ENCODE assay signal across 19 cellular contexts in genomic region chr9:93968451-93969327, GRCh38. TPM values are rescaled to one million over a fixed set of nuclear protein-coding genes. Genes with fewer than 3 reads are reported as not detected.
A peak's percentile ranks its signal among the peaks of the same experiment; 100 is the strongest.
DNase-seq lines count a peak whose midpoint lies in the region; ATAC-seq and TF ChIP-seq lines count a peak whose summit lies in the region.
"Had no signal": no experiment of that assay in that cellular context is flagged by ENCODE, and none has a peak within 500 bp of the region (broad histone marks: within the 10 kb centered on the region; RNA-seq: fewer than 3 reads in every experiment).

No MANE protein-coding gene starts in this region.

- intact Hi-C loops in mammary epithelial cell (cut with micrococcal nuclease): no loop called here

- peak; percentile 34 for DNase-seq in Caki2 (ENCODE audit: low read depth)
- DNase-seq in chondrocyte (ENCODE audit: low spot score): no peak
- DNase-seq in neuronal stem cell (ENCODE audit: low spot score): no peak
- no peak for DNase-seq in NCI-H1105 treated with DMSO at 0.1 percent for 48 hours (lab: John Stamatoyannopoulos, UW)
- no peak for DNase-seq in mammary epithelial cell
- DNase-seq in NCI-H2196 (lab: John Stamatoyannopoulos, UW; ENCODE audit: unreplicated experiment): no peak
- DNase-seq: activated CD4-positive, alpha-beta memory T cell treated with anti-CD3 and anti-CD28 coated beads, Interleukin-2, amount 10 ng/mL, durations not matched to agents 7 days and 5 days; dorsolateral prefrontal cortex; Karpas-422; NCI-H1436 treated with DMSO at 0.1 percent for 48 hours had no signal

- peaks cover 14% of the 10 kb centered on the region for H3K9me3 Mint-ChIP-seq in chondrocyte (ENCODE audit: low read depth)
- H3K9me3 Mint-ChIP-seq: activated T-helper 2 cell treated with anti-CD3 and anti-CD28 coated beads, Interferon-gamma antibody, Interleukin-2, Interleukin-4, amounts not matched to agents 10 μg/mL and 5 μg/mL and 100 μg/mL, durations not matched to agents 14 hours and 24 hours and 36 hours had no signal

- H3K36me3 Mint-ChIP-seq in chondrocyte (ENCODE audit: low read depth): peaks cover 10% of the 10 kb centered on the region
- H3K36me3 Mint-ChIP-seq: type B pancreatic cell had no signal

- peak overlapping the region; percentile 15 for H3K18ac ChIP-seq in neuronal stem cell (ENCODE audit: low read length)

- ATAC-seq in GM19023 (IDR thresholded peaks at IDR 0.05; ENCODE audit: unreplicated experiment): no peak
- ATAC-seq: SK-N-SH treated with all-trans-retinoic acid at 6 μM for 48 hours had no signal

- H2BK15ac ChIP-seq in neuronal stem cell (ENCODE audit: low read length): no peak overlapping the region

- no peak overlapping the region for H2BK12ac ChIP-seq in neuronal stem cell (ENCODE audit: low read length)

- no peak overlapping the region for H4K8ac ChIP-seq in neuronal stem cell (ENCODE audit: low read depth, low read length)

- H3K4me1 ChIP-seq in HEK293 (ENCODE audit: control insufficient read depth, insufficient read depth, low read length) (no peaks in the 10 kb centered on the region), neuronal stem cell (ENCODE audit: control insufficient read depth in 2 of 2, insufficient read depth in 1 of 2, low read depth in 1 of 2, low read length in 2 of 2) (no peaks in the 10 kb centered on the region), mammary epithelial cell (ENCODE audit: insufficient read depth, low read length) (no peaks in the 10 kb centered on the region)
- H3K4me1 ChIP-seq: ascending aorta had no signal

- H3K79me1 ChIP-seq in neuronal stem cell (ENCODE audit: low read depth, low read length): no peaks in the 10 kb centered on the region

- H2BK120ac ChIP-seq in neuronal stem cell (ENCODE audit: low read depth, low read length): no peak overlapping the region

- WGBS in neuronal stem cell (ENCODE audit: extremely low coverage in 2 of 2, insufficient read length in 2 of 2, insufficient replicate concordance in 1 of 2), 2 donors: no CpG with 5 or more reads among the region's 25 CpGs
- WGBS in mammary epithelial cell (ENCODE audit: low coverage, missing lambda C conversion rate): 88% methylated on average over 22 of the region's 25 CpGs

- H3K4ac ChIP-seq in neuronal stem cell (ENCODE audit: low read length): no peak overlapping the region

- POLR2A ChIA-PET in HEK293 (lab: Yijun Ruan, JAX): no interaction called here

- peak overlapping the region; percentile 71 for H2AK5ac ChIP-seq in neuronal stem cell (ENCODE audit: low read depth, low read length)

- CTCF ChIA-PET in HEK293 (lab: Yijun Ruan, JAX) (interaction anchor here (0.9 to 2.4 kb wide), 3 partner anchors 45 to 287 kb away, joined by 3 to 7 read pairs (median 6); no protein-coding TSS in a partner anchor), mammary epithelial cell (lab: Charles Lee; ENCODE audit: low non-redundant PET) (no interaction called here)

- H3K4me1 Mint-ChIP-seq in chondrocyte (ENCODE audit: low read depth): peaks cover 22% of the 10 kb centered on the region
- H3K4me1 Mint-ChIP-seq: activated CD4-positive, alpha-beta memory T cell treated with anti-CD3 and anti-CD28 coated beads, Interleukin-2, amount 10 ng/mL, durations not matched to agents 7 days and 5 days; nephron had no signal

- no peaks in the 10 kb centered on the region for H3K79me2 ChIP-seq in mammary epithelial cell (ENCODE audit: insufficient read depth, low read length)

- no peaks in the 10 kb centered on the region for H3K36me3 ChIP-seq in HEK293 (ENCODE audit: control insufficient read depth in 2 of 2, insufficient read depth in 1 of 2, low read length in 2 of 2)
- H3K36me3 ChIP-seq in neuronal stem cell (replicated peaks in 1 of 2; ENCODE audit: control insufficient read depth in 2 of 2, insufficient read depth in 2 of 2, low read length in 2 of 2): no peaks in the 10 kb centered on the region
- H3K36me3 ChIP-seq in mammary epithelial cell (ENCODE audit: insufficient read depth, low read length): no peaks in the 10 kb centered on the region
- H3K36me3 ChIP-seq: ascending aorta had no signal

- dilution Hi-C loops in mammary epithelial cell (cut with HindIII; ENCODE audit: low sequenced_read_pairs): no loop called here

- peak overlapping the region; percentile 81 for H3K23ac ChIP-seq in neuronal stem cell (ENCODE audit: low read depth, low read length, poor library complexity)

- H3K4me3 ChIP-seq in HEK293 (ENCODE audit: low read depth, low read length) (no peak overlapping the region), neuronal stem cell (ENCODE audit: low read length in 2 of 2) (no peak overlapping the region), mammary epithelial cell (replicated peaks in 1 of 3; ENCODE audit: insufficient read depth in 1 of 3, low read depth in 2 of 3, low read length in 3 of 3) (no peak overlapping the region)
- H3K4me3 ChIP-seq: ascending aorta, dorsolateral prefrontal cortex had no signal

- BruUV-seq in mammary epithelial cell (replicated peaks; lab: Mats Ljungman, UMichigan): no TSS peak

- H3K27ac ChIP-seq in HEK293 (ENCODE audit: extremely low read depth, low read depth, low read length) (no peak overlapping the region), neuronal stem cell (replicated peaks; ENCODE audit: low read length) (no peak overlapping the region), mammary epithelial cell (ENCODE audit: insufficient read depth, low read depth, low read length) (no peak overlapping the region)
- H3K27ac ChIP-seq: ascending aorta, dorsolateral prefrontal cortex had no signal

- H4K20me1 ChIP-seq in mammary epithelial cell (ENCODE audit: insufficient read depth, low read length): no peaks in the 10 kb centered on the region

- H3K27me3 ChIP-seq in neuronal stem cell (ENCODE audit: control insufficient read depth in 3 of 3, insufficient read depth in 3 of 3, low read depth in 1 of 3, low read length in 3 of 3) (peaks cover 0 to 19% (median 0%) of the 10 kb centered on the region in 3 experiments), mammary epithelial cell (ENCODE audit: insufficient read depth, low read length) (no peaks in the 10 kb centered on the region)
- H3K27me3 ChIP-seq: ascending aorta had no signal

- H3K4me2 ChIP-seq in neuronal stem cell (ENCODE audit: insufficient read depth, low read length, poor library complexity, severe bottlenecking) (no peak overlapping the region), mammary epithelial cell (ENCODE audit: insufficient read depth, low read depth, low read length) (no peak overlapping the region)

- no peaks in the 10 kb centered on the region for H3K27me3 Mint-ChIP-seq in chondrocyte (ENCODE audit: low read depth)

- H3K9ac ChIP-seq in neuronal stem cell (ENCODE audit: low read depth, low read length, poor library complexity): no peak overlapping the region
- H3K9ac ChIP-seq in mammary epithelial cell (ENCODE audit: insufficient read depth, low read length): no peak overlapping the region

- TF ChIP-seq CTCF in HEK293 (tag by site-specific recombination; IDR thresholded peaks at IDR 0.05): no peak
- peak; percentile 11 for TF ChIP-seq CTCF in chondrocyte (IDR thresholded peaks at IDR 0.05)
- TF ChIP-seq CTCF in mammary epithelial cell (conservative IDR thresholded peaks at IDR 0.05 in 1 of 2, IDR thresholded peaks at IDR 0.05 in 1 of 2; ENCODE audit: extremely low read depth in 1 of 2, insufficient read depth in 1 of 2, low read depth in 1 of 2, low read length in 2 of 2): no peak

- H3K4me3 Mint-ChIP-seq in chondrocyte (ENCODE audit: unreplicated experiment): no peak overlapping the region
- H3K4me3 Mint-ChIP-seq: activated CD4-positive, alpha-beta memory T cell treated with anti-CD3 and anti-CD28 coated beads, Interleukin-2, amount 10 ng/mL, durations not matched to agents 7 days and 5 days; nephron; type B pancreatic cell had no signal

- in situ Hi-C loops in Caki2 (cut with HindIII; ENCODE audit: low pct_unique_long_range_greater_than_20kb, low sequenced_read_pairs): no loop called here
- in situ Hi-C loops in mammary epithelial cell (cut with MboI; ENCODE audit: low sequenced_read_pairs in 2 of 2): loop anchor here in 1 of 2 donors (25.0 kb wide), 1 partner anchor 281 kb away; no protein-coding TSS in a partner anchor

- H2AFZ ChIP-seq in neuronal stem cell (ENCODE audit: low read length): no peak overlapping the region
- no peak overlapping the region for H2AFZ ChIP-seq in mammary epithelial cell (ENCODE audit: low read depth, low read length)

- H3K27ac Mint-ChIP-seq in chondrocyte (ENCODE audit: unreplicated experiment): peak overlapping the region; percentile 74
- H3K27ac Mint-ChIP-seq: activated CD4-positive, alpha-beta memory T cell treated with anti-CD3 and anti-CD28 coated beads, Interleukin-2, amount 10 ng/mL, durations not matched to agents 7 days and 5 days; activated T-helper 2 cell treated with anti-CD3 and anti-CD28 coated beads, Interferon-gamma antibody, Interleukin-2, Interleukin-4, amounts not matched to agents 10 μg/mL and 5 μg/mL and 100 μg/mL, durations not matched to agents 14 hours and 24 hours and 36 hours; nephron; type B pancreatic cell had no signal

- H4K91ac ChIP-seq in neuronal stem cell (ENCODE audit: low read depth, low read length, poor library complexity): no peak overlapping the region

- H3K14ac ChIP-seq in neuronal stem cell (ENCODE audit: low read length): peak overlapping the region; percentile 64

- no peak overlapping the region for H2BK5ac ChIP-seq in neuronal stem cell (ENCODE audit: low read length)

- no peaks in the 10 kb centered on the region for H3K9me3 ChIP-seq in HEK293 (ENCODE audit: control insufficient read depth, insufficient read depth, low read depth, low read length)
- H3K9me3 ChIP-seq in neuronal stem cell (replicated peaks in 1 of 2; ENCODE audit: control insufficient read depth in 2 of 2, insufficient read depth in 1 of 2, low read depth in 1 of 2, low read length in 2 of 2): peaks cover 0 to 2% of the 10 kb centered on the region in 2 donors
- H3K9me3 ChIP-seq in mammary epithelial cell (replicated peaks; ENCODE audit: insufficient read depth, low read length): no peaks in the 10 kb centered on the region

TF ChIP-seq in HEK293, 187 proteins besides CTCF, POLR2A, EP300 and RAD21:
- TF ChIP-seq REPIN1 (tag by site-specific recombination; IDR thresholded peaks at IDR 0.05; ENCODE audit: low read depth): no peak
- peak; percentile 67; the same call in 1 of the 2 replicates for TF ChIP-seq ZBTB20 (tag by site-specific recombination; IDR thresholded peaks at IDR 0.05)
- peak; percentile 11; the same call in 1 of the 2 replicates for TF ChIP-seq ZNF335 (tag by site-specific recombination; conservative IDR thresholded peaks at IDR 0.05)
- TF ChIP-seq ZNF664 (tag by site-specific recombination; IDR thresholded peaks at IDR 0.05): no peak
- TF ChIP-seq ZNF248 (tag by site-specific recombination; IDR thresholded peaks at IDR 0.05): no peak
- no peak for TF ChIP-seq ZNF473 (tag by site-specific recombination; IDR thresholded peaks at IDR 0.05)

RNA-seq across cellular contexts. Expression of gene BARX1, which starts 13.5 kb away (rescaled TPM):
- 58.2 and 66.3 TPM in 2 replicates for total RNA-seq in Caki2 (2014; rRNA removed; shearing (Covaris generic); ENCODE audit: low replicate concordance)
- total RNA-seq in chondrocyte (0.77 to 6.7 TPM (median 2.1 TPM) in 3 replicates), mammary epithelial cell (not detected)
- polyA plus RNA-seq in neuronal stem cell (2013, experiment 1 of 2): 2.4 TPM
- polyA plus RNA-seq in neuronal stem cell (2013, experiment 2 of 2): 2.4 TPM
- 0.07 TPM for polyA plus RNA-seq in mammary epithelial cell
- not detected for polyA minus RNA-seq in mammary epithelial cell
- total RNA-seq: ascending aorta, liver had no signal
- polyA plus RNA-seq: BJ, liver had no signal
